In genomic region chr2:28566441-28567075, GRCh38 we compare ENCODE assay signal across 8 cellular contexts.
DNase-seq lines count a peak whose midpoint lies in the region; ATAC-seq and TF ChIP-seq lines count a peak whose summit lies in the region.

No MANE protein-coding gene starts in this region.

- WGBS in right lobe of liver (ENCODE audit: insufficient coverage, low coverage, low lambda C conversion rate, missing lambda C conversion rate) = 3% methylated on average over 18 of the region's 43 CpGs

- H3K4me3 ChIP-seq in right lobe of liver = peak overlapping the region; percentile 60 to 74 (median 69)

- H3K4me1 ChIP-seq in right lobe of liver = no peaks in the 10 kb centered on the region

- no peaks in the 10 kb centered on the region for H3K9me3 ChIP-seq in right lobe of liver

- ATAC-seq in GM19395 (IDR thresholded peaks at IDR 0.05; ENCODE audit: unreplicated experiment) (peak; percentile 92), HG03520 (IDR thresholded peaks at IDR 0.05; ENCODE audit: unreplicated experiment) (peak; percentile 96), right lobe of liver (peak; percentile 99 to 100 (median 99))

- H3K36me3 ChIP-seq in right lobe of liver = no peaks in the 10 kb centered on the region

- DNase-seq in NCI-H69 (lab: John Stamatoyannopoulos, UW) (peak; percentile 85), dermis blood vessel endothelial cell (peak; percentile 90), right lobe of liver (peak; percentile 85 to 90 (median 88))
- peak; percentile 90 to 92 for DNase-seq in activated CD4-positive, alpha-beta T cell treated with anti-CD3 and anti-CD28 coated beads, Interleukin-2, amount 50 U/mL, for 48 hours
- peak; percentile 90 for DNase-seq in stimulated activated CD4-positive, alpha-beta T cell treated with anti-CD3 and anti-CD28 coated beads, Interleukin-4, amount 100 ng/mL, for 24 hours

- peak; percentile 100 for TF ChIP-seq CTCF in C4-2B (conservative IDR thresholded peaks at IDR 0.05)
- TF ChIP-seq CTCF in right lobe of liver (IDR thresholded peaks at IDR 0.05) = peak; percentile 98 to 100 (median 99)

- no peaks in the 10 kb centered on the region for H3K27me3 ChIP-seq in right lobe of liver

- peak overlapping the region; percentile 35; the same call in 1 of the 2 replicates for H3K27ac ChIP-seq in C4-2B
- peak overlapping the region in 1 of 3 donors; percentile 55 for H3K27ac ChIP-seq in right lobe of liver

- no peak for TF ChIP-seq POLR2A in right lobe of liver (IDR thresholded peaks at IDR 0.05)

- intact Hi-C loops in right lobe of liver (cut with DNase I) = no loop called here
